1 cellular context compared by ENCODE assay signal in genomic region chr15:74365619-74366445, GRCh38.
TF ChIP-seq lines count a peak whose summit lies in the region.

No MANE protein-coding gene starts in this region.

TF ChIP-seq in HepG2, 621 proteins besides CTCF, POLR2A, EP300 and RAD21 (continued from another document and continues in another):
- TF ChIP-seq ZBTB46 (CRISPR knock-in tag; IDR thresholded peaks at IDR 0.05; ENCODE audit: borderline replicate concordance) (no peak), ZSCAN31 (CRISPR knock-in tag; IDR thresholded peaks at IDR 0.05; ENCODE audit: low read depth) (0 out of 2 replicates have a peak, but pooled peaks have one; percentile 30), MAX (IDR thresholded peaks at IDR 0.05) (peak; percentile 54; the same call in 1 of the 2 replicates), ZFP36L2 (CRISPR knock-in tag; IDR thresholded peaks at IDR 0.05) (no peak), ZNF609 (CRISPR knock-in tag; IDR thresholded peaks at IDR 0.05; ENCODE audit: borderline replicate concordance) (peak; percentile 41; the same call in 1 of the 2 replicates), YEATS2 (CRISPR knock-in tag; IDR thresholded peaks at IDR 0.05; ENCODE audit: borderline replicate concordance) (peak; percentile 43; the same call in 1 of the 2 replicates), NFRKB (IDR thresholded peaks at IDR 0.05) (no peak), ASH2L (IDR thresholded peaks at IDR 0.05; ENCODE audit: insufficient read length, low read depth, low read length) (peak; percentile 21), NR2F1 (CRISPR knock-in tag; IDR thresholded peaks at IDR 0.05) (peak in 1 of 2 experiments; percentile 4; a peak in 1 of 4 replicates), CBX5 (CRISPR knock-in tag; IDR thresholded peaks at IDR 0.05; ENCODE audit: borderline replicate concordance) (peak; percentile 33; the same call in 1 of the 2 replicates), ZBTB1 (CRISPR knock-in tag; IDR thresholded peaks at IDR 0.05; ENCODE audit: borderline replicate concordance) (no peak), ZSCAN25 (CRISPR knock-in tag; IDR thresholded peaks at IDR 0.05) (peak; percentile 79), ZNF724P (CRISPR knock-in tag; IDR thresholded peaks at IDR 0.05; ENCODE audit: borderline replicate concordance) (no peak), GFI1 (CRISPR knock-in tag; IDR thresholded peaks at IDR 0.05; ENCODE audit: borderline replicate concordance) (peak; percentile 48; the same call in 1 of the 2 replicates), HOXA9 (CRISPR knock-in tag; IDR thresholded peaks at IDR 0.05; ENCODE audit: borderline replicate concordance) (no peak), RBFOX2 (IDR thresholded peaks at IDR 0.05; ENCODE audit: low read depth, low read length) (peak; percentile 83), HNRNPLL (IDR thresholded peaks at IDR 0.05; ENCODE audit: low read depth, low read length, poor library complexity, severe bottlenecking) (peak; percentile 92), ZSCAN20 (CRISPR knock-in tag; IDR thresholded peaks at IDR 0.05; ENCODE audit: borderline replicate concordance) (no peak), DNMT1 (CRISPR knock-in tag; IDR thresholded peaks at IDR 0.05) (peak; percentile 53; the same call in 1 of the 2 replicates), THAP11 (CRISPR knock-in tag; IDR thresholded peaks at IDR 0.05) (0 out of 2 replicates have a peak, but pooled peaks have one; percentile 16), SP4 (CRISPR knock-in tag; IDR thresholded peaks at IDR 0.05) (no peak), SIX4 (CRISPR knock-in tag; IDR thresholded peaks at IDR 0.05) (no peak), ZNF616 (CRISPR knock-in tag; IDR thresholded peaks at IDR 0.05; ENCODE audit: low read depth) (0 out of 2 replicates have a peak, but pooled peaks have one; percentile 39), ZNF121 (CRISPR knock-in tag; IDR thresholded peaks at IDR 0.05) (peak; percentile 61), ZNF614 (CRISPR knock-in tag; IDR thresholded peaks at IDR 0.05; ENCODE audit: borderline replicate concordance) (peak; percentile 27; the same call in 1 of the 2 replicates), YEATS4 (CRISPR knock-in tag; IDR thresholded peaks at IDR 0.05; ENCODE audit: borderline replicate concordance) (peak; percentile 34; the same call in 1 of the 2 replicates), SALL1 (CRISPR knock-in tag; IDR thresholded peaks at IDR 0.05) (peak; percentile 72), ZNF138 (CRISPR knock-in tag; IDR thresholded peaks at IDR 0.05; ENCODE audit: low read depth) (no peak), FOXC1 (CRISPR knock-in tag; IDR thresholded peaks at IDR 0.05; ENCODE audit: borderline replicate concordance) (0 out of 2 replicates have a peak, but pooled peaks have one; percentile 32), CREM (IDR thresholded peaks at IDR 0.05) (peak; percentile 54; the same call in 1 of the 2 replicates), CREM (CRISPR knock-in tag; IDR thresholded peaks at IDR 0.05) (no peak), AGO2 (optimal IDR thresholded peaks at IDR 0.05; ENCODE audit: low read depth, low read length) (peak; percentile 59), YY1 (IDR thresholded peaks at IDR 0.05; ENCODE audit: insufficient read depth, insufficient replicate concordance, low read depth, low read length) (no peak), RXRA (CRISPR knock-in tag; IDR thresholded peaks at IDR 0.05) (peak; percentile 74), ZNF556 (CRISPR knock-in tag; IDR thresholded peaks at IDR 0.05; ENCODE audit: borderline replicate concordance) (peak; percentile 65; the same call in 1 of the 2 replicates), NCOA5 (CRISPR knock-in tag; IDR thresholded peaks at IDR 0.05) (no peak), REPIN1 (CRISPR knock-in tag; IDR thresholded peaks at IDR 0.05; ENCODE audit: borderline replicate concordance, low read depth) (peak; percentile 56; the same call in 1 of the 2 replicates), ZNF142 (CRISPR knock-in tag; IDR thresholded peaks at IDR 0.05) (0 out of 2 replicates have a peak, but pooled peaks have one; percentile 21), AHDC1 (CRISPR knock-in tag; IDR thresholded peaks at IDR 0.05; ENCODE audit: borderline replicate concordance) (no peak), NRL (CRISPR knock-in tag; IDR thresholded peaks at IDR 0.05; ENCODE audit: borderline replicate concordance) (peak; percentile 85), DDIT3 (CRISPR knock-in tag; IDR thresholded peaks at IDR 0.05) (no peak), ZZZ3 (CRISPR knock-in tag; IDR thresholded peaks at IDR 0.05; ENCODE audit: borderline replicate concordance) (no peak), GABPB1 (CRISPR knock-in tag; IDR thresholded peaks at IDR 0.05) (peak; percentile 72), HNRNPL (IDR thresholded peaks at IDR 0.05; ENCODE audit: low read depth, low read length) (0 out of 2 replicates have a peak, but pooled peaks have one; percentile 38), NFKBIZ (CRISPR knock-in tag; IDR thresholded peaks at IDR 0.05) (0 out of 2 replicates have a peak, but pooled peaks have one; percentile 27)
